Comparison of ENCODE assay signal across 28 cellular contexts in genomic region chr11:117976445-117976844, GRCh38. TPM values are rescaled to one million over a fixed set of nuclear protein-coding genes. Genes with fewer than 3 reads are reported as not detected.
DNase-seq lines count a peak whose midpoint lies in the region; ATAC-seq and TF ChIP-seq lines count a peak whose summit lies in the region.
"Had no signal": no experiment of that assay in that cellular context is flagged by ENCODE, and none has a peak within 500 bp of the region (broad histone marks: within the 10 kb centered on the region; RNA-seq: fewer than 3 reads in every experiment).

No MANE protein-coding gene starts in this region.

- H3K4me3 Mint-ChIP-seq in activated CD8-positive, alpha-beta memory T cell treated with anti-CD3 and anti-CD28 coated beads, Interleukin-2, amount 10 ng/mL, durations not matched to agents 7 days and 5 days: no peak overlapping the region
- peak overlapping the region; percentile 83 for H3K4me3 Mint-ChIP-seq in CD8-positive, alpha-beta T cell
- H3K4me3 Mint-ChIP-seq in activated naive CD8-positive, alpha-beta T cell treated with anti-CD3 and anti-CD28 coated beads, Interleukin-2, amount 10 ng/mL, durations not matched to agents 7 days and 5 days: peak overlapping the region; percentile 74
- H3K4me3 Mint-ChIP-seq: activated naive CD4-positive, alpha-beta T cell treated with anti-CD3 and anti-CD28 coated beads, Interleukin-2, amount 10 ng/mL, durations not matched to agents 7 days and 5 days; nephron progenitor cell had no signal

- peaks cover 2% of the 10 kb centered on the region for H3K9me3 ChIP-seq in CD8-positive, alpha-beta T cell (ENCODE audit: low read length)
- peaks cover 4% of the 10 kb centered on the region for H3K9me3 ChIP-seq in trophoblast cell (ENCODE audit: insufficient read depth, low read depth, low read length)
- H3K9me3 ChIP-seq: Caco-2, esophagus squamous epithelium, heart right ventricle, ovary, stomach had no signal

- no peak overlapping the region for H3K9ac ChIP-seq in trophoblast cell (ENCODE audit: low read length)

- no peak overlapping the region for H4K91ac ChIP-seq in trophoblast cell (ENCODE audit: low read depth, low read length)

- no peaks in the 10 kb centered on the region for H3K36me3 ChIP-seq in CD8-positive, alpha-beta T cell (ENCODE audit: insufficient read depth, low read length)
- H3K36me3 ChIP-seq in trophoblast cell (ENCODE audit: control insufficient read depth in 1 of 2, insufficient read depth in 2 of 2, low read length in 2 of 2): no peaks in the 10 kb centered on the region
- H3K36me3 ChIP-seq: esophagus squamous epithelium, heart right ventricle, ovary, stomach had no signal

- no peak for ATAC-seq in activated CD8-positive, alpha-beta memory T cell treated with anti-CD3 and anti-CD28 coated beads, Interleukin-2, amount 10 ng/mL, durations not matched to agents 7 days and 5 days
- ATAC-seq in CD8-positive, alpha-beta T cell: no peak
- no peak for ATAC-seq in activated naive CD8-positive, alpha-beta T cell treated with anti-CD3 and anti-CD28 coated beads, Interleukin-2, amount 10 ng/mL, durations not matched to agents 7 days and 5 days (ENCODE audit: low read depth)
- no peak for ATAC-seq in left lobe of liver
- ATAC-seq in GM19452 (IDR thresholded peaks at IDR 0.05; ENCODE audit: unreplicated experiment): no peak
- ATAC-seq: foreskin keratinocyte had no signal

- no peak overlapping the region for H4K8ac ChIP-seq in trophoblast cell (ENCODE audit: low read depth, low read length)

- DNase-seq in activated CD8-positive, alpha-beta memory T cell treated with anti-CD3 and anti-CD28 coated beads, Interleukin-2, amount 10 ng/mL, durations not matched to agents 7 days and 5 days: no peak
- no peak for DNase-seq in activated CD8-positive, alpha-beta memory T cell treated with anti-CD3 and anti-CD28 coated beads, Interleukin-2, amount 50 U/mL, for 48 hours
- DNase-seq in CD8-positive, alpha-beta T cell: no peak
- no peak for DNase-seq in activated naive CD8-positive, alpha-beta T cell treated with anti-CD3 and anti-CD28 coated beads, Interleukin-2, amount 10 ng/mL, durations not matched to agents 7 days and 5 days
- DNase-seq in trophoblast cell: peak; percentile 96 to 97
- DNase-seq in left lobe of liver (ENCODE audit: low spot score): no peak
- no peak for DNase-seq in midbrain (lab: John Stamatoyannopoulos, UW)
- DNase-seq: activated naive CD4-positive, alpha-beta T cell treated with anti-CD3 and anti-CD28 coated beads, Interleukin-2, amount 10 ng/mL, durations not matched to agents 7 days and 5 days; activated T-cell treated with anti-CD3 and anti-CD28 coated beads, Interleukin-2, amount 50 U/mL, for 1 hour; AML-193; Caco-2; dorsolateral prefrontal cortex; esophagus squamous epithelium; foreskin keratinocyte; heart right ventricle; IMR-90; NCI-H1436 treated with DMSO at 0.1 percent for 48 hours; NCI-H2107; NCI-H345; nephron progenitor cell; ovary; PC-9; retina; stomach had no signal

- no peak overlapping the region for H3K4ac ChIP-seq in trophoblast cell (ENCODE audit: low read depth, low read length)

- POLR2A ChIA-PET in CD8-positive, alpha-beta T cell (lab: Charles Lee): interaction anchor here (1.6 to 7.8 kb wide), 4 partner anchors 11 to 71 kb away, joined by 4 to 87 read pairs (median 28); partner anchors contain the start of gene IL10RA
- POLR2A ChIA-PET in activated naive CD8-positive, alpha-beta T cell treated with anti-CD3 and anti-CD28 coated beads, Interleukin-2, amount 10 ng/mL, durations not matched to agents 7 days and 5 days (lab: Charles Lee): interaction anchor here (0.6 to 32.4 kb wide), 9 partner anchors 12 to 1140 kb away, joined by 3 to 608 read pairs (median 6); partner anchors contain the start of gene IL10RA

- CTCF ChIA-PET in activated CD8-positive, alpha-beta memory T cell treated with anti-CD3 and anti-CD28 coated beads, Interleukin-2, amount 10 ng/mL, durations not matched to agents 7 days and 5 days (lab: Charles Lee): interaction anchor here (1.5 to 39.2 kb wide), 3 partner anchors 10 to 28 kb away, joined by 3 to 459 read pairs (median 32); partner anchors contain the start of gene IL10RA
- CTCF ChIA-PET in CD8-positive, alpha-beta T cell (lab: Charles Lee): interaction anchor here (1.1 to 5.1 kb wide), 6 partner anchors 9 to 169 kb away, joined by 3 to 45 read pairs (median 4); no protein-coding TSS in a partner anchor

- no peak overlapping the region for H2BK120ac ChIP-seq in trophoblast cell (ENCODE audit: insufficient read depth, low read length, poor library complexity)

- no peak overlapping the region for H2BK12ac ChIP-seq in trophoblast cell (ENCODE audit: low read length)

- H3K4me1 ChIP-seq in CD8-positive, alpha-beta T cell (ENCODE audit: insufficient read depth, low read length): peaks cover 75% of the 10 kb centered on the region
- H3K4me1 ChIP-seq in trophoblast cell (ENCODE audit: control insufficient read depth in 1 of 2, insufficient read depth in 2 of 2, low read length in 2 of 2): no peaks in the 10 kb centered on the region
- H3K4me1 ChIP-seq: Caco-2, foreskin keratinocyte had no signal

- no peak overlapping the region for H3K14ac ChIP-seq in trophoblast cell (ENCODE audit: low read length)

- no peak overlapping the region for H4K12ac ChIP-seq in trophoblast cell (ENCODE audit: low read depth, low read length)

- H3K27ac Mint-ChIP-seq in activated CD8-positive, alpha-beta memory T cell treated with anti-CD3 and anti-CD28 coated beads, Interleukin-2, amount 10 ng/mL, durations not matched to agents 7 days and 5 days: peak overlapping the region; percentile 71
- H3K27ac Mint-ChIP-seq in CD8-positive, alpha-beta T cell: peak overlapping the region; percentile 94
- H3K27ac Mint-ChIP-seq in activated naive CD8-positive, alpha-beta T cell treated with anti-CD3 and anti-CD28 coated beads, Interleukin-2, amount 10 ng/mL, durations not matched to agents 7 days and 5 days: peak overlapping the region; percentile 91
- H3K27ac Mint-ChIP-seq: nephron progenitor cell had no signal

- TF ChIP-seq CTCF in CD8-positive, alpha-beta T cell (IDR thresholded peaks at IDR 0.05): no peak

- H3K4me1 Mint-ChIP-seq in activated CD8-positive, alpha-beta memory T cell treated with anti-CD3 and anti-CD28 coated beads, Interleukin-2, amount 10 ng/mL, durations not matched to agents 7 days and 5 days: peaks cover 80% of the 10 kb centered on the region
- H3K4me1 Mint-ChIP-seq in CD8-positive, alpha-beta T cell (ENCODE audit: low read depth): peaks cover 77% of the 10 kb centered on the region
- peaks cover 71% of the 10 kb centered on the region for H3K4me1 Mint-ChIP-seq in activated naive CD8-positive, alpha-beta T cell treated with anti-CD3 and anti-CD28 coated beads, Interleukin-2, amount 10 ng/mL, durations not matched to agents 7 days and 5 days

- no peak overlapping the region for H3K18ac ChIP-seq in trophoblast cell (ENCODE audit: low read length)

- H3K79me1 ChIP-seq in trophoblast cell (ENCODE audit: low read length): no peaks in the 10 kb centered on the region

- WGBS in trophoblast cell (ENCODE audit: extremely low coverage, insufficient coverage, insufficient read length): no CpG with 5 or more reads among the region's 4 CpGs

- H3K36me3 Mint-ChIP-seq in activated CD8-positive, alpha-beta memory T cell treated with anti-CD3 and anti-CD28 coated beads, Interleukin-2, amount 10 ng/mL, durations not matched to agents 7 days and 5 days: peaks cover 30% of the 10 kb centered on the region
- peaks cover 8% of the 10 kb centered on the region for H3K36me3 Mint-ChIP-seq in CD8-positive, alpha-beta T cell
- H3K36me3 Mint-ChIP-seq in activated naive CD8-positive, alpha-beta T cell treated with anti-CD3 and anti-CD28 coated beads, Interleukin-2, amount 10 ng/mL, durations not matched to agents 7 days and 5 days: peaks cover 40% of the 10 kb centered on the region

- H3K27me3 Mint-ChIP-seq in activated CD8-positive, alpha-beta memory T cell treated with anti-CD3 and anti-CD28 coated beads, Interleukin-2, amount 10 ng/mL, durations not matched to agents 7 days and 5 days: no peaks in the 10 kb centered on the region
- H3K27me3 Mint-ChIP-seq in CD8-positive, alpha-beta T cell (ENCODE audit: low read depth): no peaks in the 10 kb centered on the region
- H3K27me3 Mint-ChIP-seq in activated naive CD8-positive, alpha-beta T cell treated with anti-CD3 and anti-CD28 coated beads, Interleukin-2, amount 10 ng/mL, durations not matched to agents 7 days and 5 days: no peaks in the 10 kb centered on the region

- H3K9me3 Mint-ChIP-seq in activated CD8-positive, alpha-beta memory T cell treated with anti-CD3 and anti-CD28 coated beads, Interleukin-2, amount 10 ng/mL, durations not matched to agents 7 days and 5 days (ENCODE audit: low read depth): no peaks in the 10 kb centered on the region
- H3K9me3 Mint-ChIP-seq in CD8-positive, alpha-beta T cell: no peaks in the 10 kb centered on the region
- H3K9me3 Mint-ChIP-seq in activated naive CD8-positive, alpha-beta T cell treated with anti-CD3 and anti-CD28 coated beads, Interleukin-2, amount 10 ng/mL, durations not matched to agents 7 days and 5 days: peaks cover 3% of the 10 kb centered on the region
- H3K9me3 Mint-ChIP-seq: nephron progenitor cell had no signal

- H3K27ac ChIP-seq in CD8-positive, alpha-beta T cell (ENCODE audit: low read depth, low read length): no peak overlapping the region
- no peak overlapping the region for H3K27ac ChIP-seq in trophoblast cell (ENCODE audit: low read depth, low read length)
- H3K27ac ChIP-seq: esophagus squamous epithelium, foreskin keratinocyte, ovary, PC-9, SK-N-MC, stomach had no signal

- no peak overlapping the region for H3K4me2 ChIP-seq in trophoblast cell (ENCODE audit: low read length)
- H3K4me2 ChIP-seq: PC-9 had no signal

- intact Hi-C loops in CD8-positive, alpha-beta T cell (cut with DNase I, micrococcal nuclease): no loop called here

- H2AK5ac ChIP-seq in trophoblast cell (ENCODE audit: low read length): no peak overlapping the region

- no peak overlapping the region for H3K23ac ChIP-seq in trophoblast cell (ENCODE audit: low read length)

- no peak overlapping the region for H2BK5ac ChIP-seq in trophoblast cell (ENCODE audit: low read depth, low read length, poor library complexity)

- no peaks in the 10 kb centered on the region for H3K79me2 ChIP-seq in trophoblast cell (ENCODE audit: control insufficient read depth, insufficient read depth, low read length, poor library complexity)

- no peaks in the 10 kb centered on the region for H3K27me3 ChIP-seq in CD8-positive, alpha-beta T cell (ENCODE audit: insufficient read depth, low read length)
- H3K27me3 ChIP-seq in trophoblast cell (ENCODE audit: insufficient read depth, low read length): peaks cover 2% of the 10 kb centered on the region
- H3K27me3 ChIP-seq: ovary had no signal

- H2AFZ ChIP-seq in trophoblast cell (ENCODE audit: insufficient read depth, low read length, poor library complexity): no peak overlapping the region
- H2AFZ ChIP-seq: PC-9 had no signal

- H3K4me3 ChIP-seq in CD8-positive, alpha-beta T cell (ENCODE audit: low read depth, low read length): peak overlapping the region; percentile 8
- no peak overlapping the region for H3K4me3 ChIP-seq in trophoblast cell (ENCODE audit: low read depth, low read length)
- H3K4me3 ChIP-seq: dorsolateral prefrontal cortex, esophagus squamous epithelium, heart right ventricle, ovary, PC-9, SK-N-MC, skin epidermis, stomach had no signal

RNA-seq across cellular contexts. Expression of gene IL10RA, which starts 9.7 kb away (rescaled TPM):
- 100 to 1,000 TPM; 247 to 260 TPM for total RNA-seq in activated CD8-positive, alpha-beta memory T cell treated with anti-CD3 and anti-CD28 coated beads, Interleukin-2, amount 10 ng/mL, durations not matched to agents 7 days and 5 days
- total RNA-seq in CD8-positive, alpha-beta T cell: 100 to 1,000 TPM; 295 to 299 TPM
- 100 to 1,000 TPM; 304 TPM for total RNA-seq in activated naive CD8-positive, alpha-beta T cell treated with anti-CD3 and anti-CD28 coated beads, Interleukin-2, amount 10 ng/mL, durations not matched to agents 7 days and 5 days
- polyA plus RNA-seq in trophoblast cell (2013): 0.08 and 0.24 TPM in 2 replicates
- 7.8 TPM for total RNA-seq in left lobe of liver
- total RNA-seq: G401, IMR-90, PC-9 had no signal
- polyA plus RNA-seq: foreskin keratinocyte had no signal

RNA-seq across cellular contexts. Expression of gene TMPRSS13, which starts 47.2 kb away (rescaled TPM):
- total RNA-seq in activated CD8-positive, alpha-beta memory T cell treated with anti-CD3 and anti-CD28 coated beads, Interleukin-2, amount 10 ng/mL, durations not matched to agents 7 days and 5 days: 1 to 10 TPM; 1.7 to 2.0 TPM
- 1 to 10 TPM; 1.7 TPM for total RNA-seq in CD8-positive, alpha-beta T cell
- total RNA-seq in activated naive CD8-positive, alpha-beta T cell treated with anti-CD3 and anti-CD28 coated beads, Interleukin-2, amount 10 ng/mL, durations not matched to agents 7 days and 5 days: 1 to 10 TPM; 2.7 to 5.0 TPM
- 4.0 and 4.1 TPM in 2 replicates for polyA plus RNA-seq in trophoblast cell (2013)
- total RNA-seq in left lobe of liver: 0.15 TPM
- total RNA-seq: G401, IMR-90 had no signal
- polyA plus RNA-seq: IMR-90 had no signal

Comparison
In these comparisons a context has a peak if more than half of its experiments do, and no peak if none do; other contexts are left out.
1. DNase-seq: peak in trophoblast cell (2 of 2); none in activated CD8-positive, alpha-beta memory T cell treated with anti-CD3 and anti-CD28 coated beads, Interleukin-2, amount 10 ng/mL, durations not matched to agents 7 days and 5 days (single experiment), activated CD8-positive, alpha-beta memory T cell treated with anti-CD3 and anti-CD28 coated beads, Interleukin-2, amount 50 U/mL, for 48 hours (single experiment), CD8-positive, alpha-beta T cell (0 of 7), activated naive CD8-positive, alpha-beta T cell treated with anti-CD3 and anti-CD28 coated beads, Interleukin-2, amount 10 ng/mL, durations not matched to agents 7 days and 5 days (single experiment), left lobe of liver (single experiment) and midbrain (single experiment).
2. RNA of gene IL10RA, which starts 9.7 kb away (total RNA-seq): 304 TPM in activated naive CD8-positive, alpha-beta T cell treated with anti-CD3 and anti-CD28 coated beads, Interleukin-2, amount 10 ng/mL, durations not matched to agents 7 days and 5 days, 295 to 299 TPM in CD8-positive, alpha-beta T cell and 247 to 260 TPM in activated CD8-positive, alpha-beta memory T cell treated with anti-CD3 and anti-CD28 coated beads, Interleukin-2, amount 10 ng/mL, durations not matched to agents 7 days and 5 days; 7.8 TPM in left lobe of liver (single experiment); every median in the first group is over 10 times any median in the second.
3. Peak in every context shown above with its lines, with median percentiles within 50 percentile points of each other: H3K27ac Mint-ChIP-seq.